ENCODE assay signal across 9 cellular contexts in the genomic region with DNA sequence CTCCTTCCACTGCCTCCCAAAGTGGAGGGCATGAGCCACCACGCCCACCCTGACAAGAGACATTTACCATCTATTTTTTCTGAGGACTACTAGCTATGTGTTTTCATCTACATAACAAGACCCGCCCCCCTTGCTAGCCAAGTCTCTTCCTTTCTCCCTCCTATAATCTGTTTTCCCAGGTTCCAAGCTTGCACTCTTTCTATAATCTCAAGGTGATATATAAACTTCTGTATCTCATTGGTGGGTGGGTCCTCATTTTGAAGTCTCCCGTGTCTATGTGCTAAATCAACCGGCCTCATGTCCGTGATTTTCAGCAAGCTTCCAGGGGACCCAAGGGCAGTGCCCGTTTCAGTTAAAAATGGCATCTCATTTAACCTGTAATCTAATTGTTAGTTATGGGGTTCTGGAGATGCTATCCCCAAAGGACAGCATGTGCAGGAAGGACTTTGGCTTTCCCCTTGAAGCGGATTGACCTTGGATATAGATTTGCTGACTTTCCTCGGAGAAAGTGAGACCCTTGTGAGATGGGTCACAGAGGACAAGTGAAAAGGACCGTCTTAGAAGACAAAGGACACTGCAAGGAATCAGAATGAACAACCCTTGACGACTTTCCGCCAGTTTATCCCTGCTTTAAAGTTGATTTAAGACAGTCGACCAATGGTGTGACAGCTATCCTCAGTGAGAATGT. TPM values are rescaled to one million over a fixed set of nuclear protein-coding genes. Genes with fewer than 3 reads are reported as not detected.
DNase-seq lines count a peak whose midpoint lies in the region; ATAC-seq, FAIRE-seq and TF ChIP-seq lines count a peak whose summit lies in the region.
"Had no signal": no experiment of that assay in that cellular context is flagged by ENCODE, and none has a peak within 500 bp of the region (broad histone marks: within the 10 kb centered on the region; RNA-seq: fewer than 3 reads in every experiment).

No MANE protein-coding gene starts in this region.

- peaks cover 8% of the 10 kb centered on the region for H3K4me1 ChIP-seq in effector memory CD4-positive, alpha-beta T cell (ENCODE audit: control insufficient read depth, insufficient read depth, low read length, poor library complexity, severe bottlenecking)
- no peaks in the 10 kb centered on the region for H3K4me1 ChIP-seq in prostate gland (replicated peaks)

- POLR2A ChIA-PET in RWPE1 (lab: Yijun Ruan, JAX; ENCODE audit: low non-redundant PET): interaction anchor here (0.8 to 2.3 kb wide), 4 partner anchors 16 to 1006 kb away, joined by 3 to 14 read pairs (median 4); a partner anchor contains a TSS

- TF ChIP-seq CTCF in 22Rv1 (IDR thresholded peaks at IDR 0.05) (no peak), RWPE1 (conservative IDR thresholded peaks at IDR 0.05; ENCODE audit: low read depth) (no peak), fibroblast of pulmonary artery (IDR thresholded peaks at IDR 0.05; ENCODE audit: low read length, missing control alignments) (no peak), prostate gland (IDR thresholded peaks at IDR 0.05) (no peak)

- H3K4me3 ChIP-seq in fibroblast of pulmonary artery (replicated peaks; ENCODE audit: low read depth, low read length) (peak overlapping the region; percentile 51), prostate gland (no peak overlapping the region)
- no peak overlapping the region for H3K4me3 ChIP-seq in effector memory CD4-positive, alpha-beta T cell (ENCODE audit: insufficient read depth, low read depth, low read length, poor library complexity, severe bottlenecking)

- no peak for TF ChIP-seq POLR2A in prostate gland (IDR thresholded peaks at IDR 0.05)

- H3K27me3 ChIP-seq in effector memory CD4-positive, alpha-beta T cell (replicated peaks; ENCODE audit: control insufficient read depth, insufficient read depth, low read length, poor library complexity, severe bottlenecking): no peaks in the 10 kb centered on the region
- no peaks in the 10 kb centered on the region for H3K27me3 ChIP-seq in prostate gland (replicated peaks; ENCODE audit: insufficient read depth)

- H3K27ac ChIP-seq in 22Rv1 (peak overlapping the region; percentile 100), RWPE1 (peak overlapping the region; percentile 71), prostate gland (no peak overlapping the region)
- H3K27ac ChIP-seq in effector memory CD4-positive, alpha-beta T cell (ENCODE audit: insufficient read depth, low read length, poor library complexity, severe bottlenecking): no peak overlapping the region

- H3K9me3 ChIP-seq in effector memory CD4-positive, alpha-beta T cell (ENCODE audit: control insufficient read depth, low read length): no peaks in the 10 kb centered on the region
- no peaks in the 10 kb centered on the region for H3K9me3 ChIP-seq in prostate gland

- DNase-seq in GM19239 (ENCODE audit: insufficient read length, low spot score) (no peak), RWPE1 (ENCODE audit: low spot score) (no peak), fibroblast of pulmonary artery (ENCODE audit: low read depth) (no peak), prostate gland (ENCODE audit: low spot score) (no peak)
- no peak for DNase-seq in effector memory CD4-positive, alpha-beta T cell
- DNase-seq in activated T-cell treated with anti-CD3 and anti-CD28 coated beads, Interleukin-2, amount 50 U/mL, for 48 hours: no peak

- intact Hi-C loops in prostate gland (cut with DNase I): loop anchor here (5.0 to 10.0 kb wide), 2 partner anchors 712 to 1095 kb away; no protein-coding TSS in a partner anchor

- peak; percentile 83 for FAIRE-seq in GM19239 (lab: Jason Lieb, UNC)
- FAIRE-seq: colon had no signal

- CTCF ChIA-PET in RWPE1 (lab: Yijun Ruan, JAX): interaction anchor here (0.5 to 0.6 kb wide), 2 partner anchors 606 to 1317 kb away, joined by 3 to 4 read pairs; no protein-coding TSS in a partner anchor

- WGBS in prostate gland: 22% methylated on average over 12 of the region's 12 CpGs

- no peak for ATAC-seq in GM18511 (IDR thresholded peaks at IDR 0.05; ENCODE audit: unreplicated experiment)

- no peaks in the 10 kb centered on the region for H3K36me3 ChIP-seq in effector memory CD4-positive, alpha-beta T cell (ENCODE audit: control insufficient read depth, insufficient read depth, low read length)
- H3K36me3 ChIP-seq in prostate gland: no peaks in the 10 kb centered on the region

RNA-seq across cellular contexts. Expression of gene OR2B2, which starts 22.4 kb away (rescaled TPM):
- not detected for total RNA-seq in prostate gland

Comparison
In these comparisons a context has a peak if more than half of its experiments do, and no peak if none do; other contexts are left out.
1. H3K27ac ChIP-seq: peak in 22Rv1 (single experiment) and RWPE1 (single experiment); none in effector memory CD4-positive, alpha-beta T cell (single experiment) and prostate gland (0 of 2).